8 cellular contexts compared by ENCODE assay signal in genomic region chr1:11735854-11736745, GRCh38. TPM values are rescaled to one million over a fixed set of nuclear protein-coding genes. Genes with fewer than 3 reads are reported as not detected.
DNase-seq lines count a peak whose midpoint lies in the region; ATAC-seq and TF ChIP-seq lines count a peak whose summit lies in the region.

A gene with protein sequence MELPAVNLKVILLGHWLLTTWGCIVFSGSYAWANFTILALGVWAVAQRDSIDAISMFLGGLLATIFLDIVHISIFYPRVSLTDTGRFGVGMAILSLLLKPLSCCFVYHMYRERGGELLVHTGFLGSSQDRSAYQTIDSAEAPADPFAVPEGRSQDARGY (plus strand): TSS chr1:11736136. CDS start chr1:11736209, 73 bp downstream.

- peak; percentile 87 to 90 for ATAC-seq in naive B cell (ENCODE audit: low read depth in 2 of 2)
- ATAC-seq in stimulated activated effector memory CD8-positive, alpha-beta T cell treated with anti-CD3 and anti-CD28 coated beads, Interleukin-12 subunit alpha, Interleukin-12 subunit beta, amount 100 ng/mL, for 72 hours = peak; percentile 87

- H3K4me1 Mint-ChIP-seq in activated T-helper 1 cell treated with anti-CD3 and anti-CD28 coated beads, Interleukin-12 subunit alpha, Interleukin-12 subunit beta, Interleukin-2, Interleukin-4 antibody, amounts not matched to agents 30 ng/mL and 10 ng/mL and 1 ng/mL, durations not matched to agents 14 hours and 24 hours and 36 hours (ENCODE audit: low read depth) = peaks cover 67% of the 10 kb centered on the region
- H3K4me1 Mint-ChIP-seq in naive B cell = peaks cover 30 to 64% (median 61%) of the 10 kb centered on the region in 3 donors
- H3K4me1 Mint-ChIP-seq in stimulated activated effector memory CD8-positive, alpha-beta T cell treated with anti-CD3 and anti-CD28 coated beads, Interleukin-12 subunit alpha, Interleukin-12 subunit beta, amount 100 ng/mL, for 72 hours = peaks cover 66% of the 10 kb centered on the region

- H3K27me3 Mint-ChIP-seq in activated T-helper 1 cell treated with anti-CD3 and anti-CD28 coated beads, Interleukin-12 subunit alpha, Interleukin-12 subunit beta, Interleukin-2, Interleukin-4 antibody, amounts not matched to agents 30 ng/mL and 10 ng/mL and 1 ng/mL, durations not matched to agents 14 hours and 24 hours and 36 hours (ENCODE audit: insufficient read depth) = no peaks in the 10 kb centered on the region
- H3K27me3 Mint-ChIP-seq in naive B cell = no peaks in the 10 kb centered on the region

- peaks cover 5% of the 10 kb centered on the region for H3K36me3 Mint-ChIP-seq in activated T-helper 1 cell treated with anti-CD3 and anti-CD28 coated beads, Interleukin-12 subunit alpha, Interleukin-12 subunit beta, Interleukin-2, Interleukin-4 antibody, amounts not matched to agents 30 ng/mL and 10 ng/mL and 1 ng/mL, durations not matched to agents 14 hours and 24 hours and 36 hours (ENCODE audit: low read depth)
- H3K36me3 Mint-ChIP-seq in naive B cell = no peaks in the 10 kb centered on the region
- H3K36me3 Mint-ChIP-seq in stimulated activated effector memory CD8-positive, alpha-beta T cell treated with anti-CD3 and anti-CD28 coated beads, Interleukin-12 subunit alpha, Interleukin-12 subunit beta, amount 100 ng/mL, for 72 hours = peaks cover 5% of the 10 kb centered on the region

- DNase-seq in CD1c-positive myeloid dendritic cell (ENCODE audit: extremely low spot score) (peak; percentile 94), GM20000 (ENCODE audit: low spot score) (peak; percentile 91), RPMI7951 (ENCODE audit: low read depth) (peak; percentile 90), fibroblast of gingiva (ENCODE audit: low read depth) (peak; percentile 89), naive B cell (peak; percentile 81)
- peak; percentile 81 for DNase-seq in Jurkat, Clone E6-1 (ENCODE audit: low read depth, low spot score)
- DNase-seq in activated T-helper 1 cell treated with anti-CD3 and anti-CD28 coated beads, Interleukin-12 subunit alpha, Interleukin-12 subunit beta, Interleukin-2, Interleukin-4 antibody, amounts not matched to agents 30 ng/mL and 10 ng/mL and 1 ng/mL, durations not matched to agents 14 hours and 24 hours and 36 hours (ENCODE audit: low spot score) = peak; percentile 84
- peak; percentile 76 to 93 for DNase-seq in stimulated activated effector memory CD8-positive, alpha-beta T cell treated with anti-CD3 and anti-CD28 coated beads, Interleukin-12 subunit alpha, Interleukin-12 subunit beta, amount 100 ng/mL, for 72 hours (ENCODE audit: low spot score in 2 of 2)

- H3K4me3 ChIP-seq in Jurkat, Clone E6-1 (ENCODE audit: low read length) = peak within 1 kb of the TSS; percentile 95

- peak within 1 kb of the TSS; percentile 96 for H3K4me3 Mint-ChIP-seq in activated T-helper 1 cell treated with anti-CD3 and anti-CD28 coated beads, Interleukin-12 subunit alpha, Interleukin-12 subunit beta, Interleukin-2, Interleukin-4 antibody, amounts not matched to agents 30 ng/mL and 10 ng/mL and 1 ng/mL, durations not matched to agents 14 hours and 24 hours and 36 hours
- peak within 1 kb of the TSS; percentile 90 to 99 (median 96) for H3K4me3 Mint-ChIP-seq in naive B cell
- peak within 1 kb of the TSS; percentile 95 for H3K4me3 Mint-ChIP-seq in stimulated activated effector memory CD8-positive, alpha-beta T cell treated with anti-CD3 and anti-CD28 coated beads, Interleukin-12 subunit alpha, Interleukin-12 subunit beta, amount 100 ng/mL, for 72 hours

- H3K9me3 Mint-ChIP-seq in activated T-helper 1 cell treated with anti-CD3 and anti-CD28 coated beads, Interleukin-12 subunit alpha, Interleukin-12 subunit beta, Interleukin-2, Interleukin-4 antibody, amounts not matched to agents 30 ng/mL and 10 ng/mL and 1 ng/mL, durations not matched to agents 14 hours and 24 hours and 36 hours = no peaks in the 10 kb centered on the region
- H3K9me3 Mint-ChIP-seq in naive B cell = no peaks in the 10 kb centered on the region
- no peaks in the 10 kb centered on the region for H3K9me3 Mint-ChIP-seq in stimulated activated effector memory CD8-positive, alpha-beta T cell treated with anti-CD3 and anti-CD28 coated beads, Interleukin-12 subunit alpha, Interleukin-12 subunit beta, amount 100 ng/mL, for 72 hours

- peak within 1 kb of the TSS; percentile 88 for H3K27ac Mint-ChIP-seq in activated T-helper 1 cell treated with anti-CD3 and anti-CD28 coated beads, Interleukin-12 subunit alpha, Interleukin-12 subunit beta, Interleukin-2, Interleukin-4 antibody, amounts not matched to agents 30 ng/mL and 10 ng/mL and 1 ng/mL, durations not matched to agents 14 hours and 24 hours and 36 hours
- H3K27ac Mint-ChIP-seq in naive B cell = peak within 1 kb of the TSS in 5 of 6 donors; percentile 77 to 97 (median 90)
- peak within 1 kb of the TSS; percentile 94 for H3K27ac Mint-ChIP-seq in stimulated activated effector memory CD8-positive, alpha-beta T cell treated with anti-CD3 and anti-CD28 coated beads, Interleukin-12 subunit alpha, Interleukin-12 subunit beta, amount 100 ng/mL, for 72 hours

- intact Hi-C loops in activated T-helper 1 cell treated with anti-CD3 and anti-CD28 coated beads, Interleukin-12 subunit alpha, Interleukin-12 subunit beta, Interleukin-2, Interleukin-4 antibody, amounts not matched to agents 30 ng/mL and 10 ng/mL and 1 ng/mL, durations not matched to agents 14 hours and 24 hours and 36 hours (cut with micrococcal nuclease) = loop anchor here (1.0 to 10.0 kb wide), 6 partner anchors 55 to 671 kb away; partner anchors contain the start of genes CLCN6, FBXO2, FBXO44 and MAD2L2

- TF ChIP-seq CTCF in GM20000 (IDR thresholded peaks at IDR 0.05; ENCODE audit: extremely low read depth, missing control alignments) = no peak

RNA-seq across cellular contexts. Expression of the gene that starts here (rescaled TPM):
- polyA plus RNA-seq in Jurkat, Clone E6-1 (2012; ENCODE audit: insufficient read depth, insufficient read length) = 21.9 TPM
- total RNA-seq in RPMI7951 (2014; rRNA removed; shearing (Covaris generic)) = 53.5 and 94.5 TPM in 2 replicates
- total RNA-seq in activated T-helper 1 cell treated with anti-CD3 and anti-CD28 coated beads, Interleukin-12 subunit alpha, Interleukin-12 subunit beta, Interleukin-2, Interleukin-4 antibody, amounts not matched to agents 30 ng/mL and 10 ng/mL and 1 ng/mL, durations not matched to agents 14 hours and 24 hours and 36 hours = 13.8 and 15.9 TPM in 2 replicates
- polyA plus RNA-seq in naive B cell (ENCODE audit: low read depth in 6 of 6) = 10 to 100 TPM; 37.7 to 51.6 (median 46.5) TPM

Comparison
In these comparisons a context has a peak if more than half of its experiments do, and no peak if none do; other contexts are left out.
1. Peak in every context shown above with its lines: DNase-seq, ATAC-seq and H3K4me3 ChIP-seq.